8 cellular contexts compared by ENCODE assay signal in genomic region chr9:119159386-119159785, GRCh38.
"Had no signal": no experiment of that assay in that cellular context is flagged by ENCODE, and none has a peak within 500 bp of the region (broad histone marks: within the 10 kb centered on the region; RNA-seq: fewer than 3 reads in every experiment).

No MANE protein-coding gene starts in this region.

- H3K4me1 ChIP-seq: HAP-1 had no signal

- H3K36me3 ChIP-seq: HAP-1 had no signal

- H3K27ac ChIP-seq: GM23248 had no signal

- H3K4me3 ChIP-seq: GM23248, GM23338, HAP-1 had no signal

- H3K9me3 ChIP-seq: HAP-1 had no signal

- DNase-seq: GM23248, GOT3, H7, H9, HCEC 1CT, HFFc6 had no signal
